ENCODE assay signal across 8 cellular contexts in genomic region chr1:66282343-66282852, GRCh38.
A peak's percentile ranks its signal among the peaks of the same experiment; 100 is the strongest.
DNase-seq lines count a peak whose midpoint lies in the region; ATAC-seq and TF ChIP-seq lines count a peak whose summit lies in the region.

No MANE protein-coding gene starts in this region.

- no peak overlapping the region for H2AFZ ChIP-seq in KMS-11 (ENCODE audit: low read depth)

- H3K27ac ChIP-seq in KMS-11 (peak overlapping the region; percentile 91), substantia nigra (ENCODE audit: low read depth, low read length, poor library complexity, severe bottlenecking) (peak overlapping the region; percentile 35)

- H3K4me2 ChIP-seq in KMS-11, result peak overlapping the region; percentile 92

- no peak overlapping the region for H3K4me3 ChIP-seq in KMS-11 (IDR thresholded peaks at IDR 0.05; ENCODE audit: insufficient read depth, low read depth, low read length)

- peak; percentile 78 for DNase-seq in Daoy (ENCODE audit: low read depth)
- DNase-seq in activated gamma-delta T cell treated with anti-CD3 and anti-CD28 coated beads, Interleukin-2, amount 50 U/mL, for 16 hours (ENCODE audit: low read depth), result peak; percentile 30
- peak; percentile 65 for DNase-seq in kidney glomerular epithelial cell (lab: John Stamatoyannopoulos, UW)
- DNase-seq in substantia nigra (lab: John Stamatoyannopoulos, UW), result no peak
- DNase-seq in DMS 273 treated with DMSO at 0.1 percent for 48 hours (lab: John Stamatoyannopoulos, UW), result no peak
- no peak for DNase-seq in mucosa of gallbladder (ENCODE audit: low spot score)

- no peaks in the 10 kb centered on the region for H3K27me3 ChIP-seq in KMS-11 (ENCODE audit: insufficient read depth, low read depth)

- H3K4me1 ChIP-seq in KMS-11 (ENCODE audit: low read depth, poor library complexity, severe bottlenecking), result peaks cover 88% of the 10 kb centered on the region

- H3K36me3 ChIP-seq in KMS-11 (ENCODE audit: insufficient read depth), result no peaks in the 10 kb centered on the region

- peak; percentile 31; the same call in 1 of the 2 replicates for TF ChIP-seq CTCF in KMS-11 (conservative IDR thresholded peaks at IDR 0.05; ENCODE audit: low read depth, low read length)

- no peaks in the 10 kb centered on the region for H4K20me1 ChIP-seq in KMS-11 (ENCODE audit: insufficient read depth)

- H3K9ac ChIP-seq in KMS-11, result peak overlapping the region; percentile 46; the same call in 1 of the 2 replicates

- peak; percentile 85 for ATAC-seq in GM21526 (IDR thresholded peaks at IDR 0.05; ENCODE audit: low FRiP score, unreplicated experiment)

- no peaks in the 10 kb centered on the region for H3K79me2 ChIP-seq in KMS-11 (ENCODE audit: insufficient read depth, low read depth)

Comparison
In these comparisons a context has a peak if more than half of its experiments do, and no peak if none do; other contexts are left out.
1. DNase-seq: peak in Daoy (single experiment), activated gamma-delta T cell treated with anti-CD3 and anti-CD28 coated beads, Interleukin-2, amount 50 U/mL, for 16 hours (single experiment) and kidney glomerular epithelial cell (single experiment); none in substantia nigra (0 of 49), DMS 273 treated with DMSO at 0.1 percent for 48 hours (single experiment) and mucosa of gallbladder (single experiment).